ENCODE assay signal across 20 cellular contexts in genomic region chr1:240111558-240111957, GRCh38. TPM values are rescaled to one million over a fixed set of nuclear protein-coding genes. Genes with fewer than 3 reads are reported as not detected.
DNase-seq lines count a peak whose midpoint lies in the region; TF ChIP-seq lines count a peak whose summit lies in the region.
"Had no signal": no experiment of that assay in that cellular context is flagged by ENCODE, and none has a peak within 500 bp of the region (broad histone marks: within the 10 kb centered on the region; RNA-seq: fewer than 3 reads in every experiment).

No MANE protein-coding gene starts in this region.

- DNase-seq in BJ (ENCODE audit: low read depth), result no peak
- DNase-seq in Jurkat, Clone E6-1 (ENCODE audit: low read depth, low spot score), result peak; percentile 11
- peak; percentile 84 for DNase-seq in amniotic epithelial cell (ENCODE audit: low read depth)
- no peak for DNase-seq in activated naive CD4-positive, alpha-beta T cell (lab: John Stamatoyannopoulos, UW)
- no peak for DNase-seq in effector CD4-positive, alpha-beta T cell
- DNase-seq in NCI-H526 (lab: John Stamatoyannopoulos, UW), result no peak
- no peak for DNase-seq in activated CD4-positive, alpha-beta T cell treated with anti-CD3 and anti-CD28 coated beads, Interleukin-2, amount 50 U/mL, for 4 hours
- DNase-seq: activated CD4-positive, alpha-beta T cell treated with anti-CD3 and anti-CD28 coated beads for 36 hours; activated CD8-positive, alpha-beta memory T cell treated with anti-CD3 and anti-CD28 coated beads, Interleukin-2, amount 50 U/mL, for 4 hours; activated naive CD4-positive, alpha-beta T cell treated with Interleukin-2 at 50 U/mL for 16 hours; body of pancreas; esophagus squamous epithelium; kidney glomerular epithelial cell; midbrain; NCI-H2107; SHP77 treated with DMSO at 0.1 percent for 48 hours; stimulated activated CD4-positive, alpha-beta T cell treated with anti-CD3 and anti-CD28 coated beads, Interleukin-4, amount 100 ng/mL, for 24 hours had no signal

- H3K27me3 ChIP-seq in BJ (ENCODE audit: control insufficient read depth, insufficient read depth, low read length) (no peaks in the 10 kb centered on the region), layer of hippocampus (ENCODE audit: control insufficient read depth, insufficient read depth, low read length) (no peaks in the 10 kb centered on the region)
- H3K27me3 ChIP-seq: esophagus squamous epithelium, neutrophil had no signal

- POLR2A ChIA-PET in BJ (lab: Charles Lee), result no interaction called here

- H3K27ac ChIP-seq in layer of hippocampus (ENCODE audit: low read depth, low read length), result peak overlapping the region; percentile 38
- H3K27ac ChIP-seq: body of pancreas, esophagus squamous epithelium, neutrophil, thoracic aorta had no signal

- CTCF ChIA-PET in BJ (lab: Yijun Ruan, JAX), result interaction anchor here (1.4 to 2.0 kb wide), 2 partner anchors 13 to 38 kb away, joined by 5 to 7 read pairs; no protein-coding TSS in a partner anchor

- 0 out of 2 replicates have a peak, but pooled peaks have one; percentile 13 for TF ChIP-seq CTCF in BJ (IDR thresholded peaks at IDR 0.05; ENCODE audit: insufficient read depth, low read depth, low read length)

- no peaks in the 10 kb centered on the region for H3K36me3 ChIP-seq in BJ (ENCODE audit: control insufficient read depth, insufficient read depth, low read length)
- H3K36me3 ChIP-seq: esophagus squamous epithelium, neutrophil, thoracic aorta had no signal

- H3K4me3 ChIP-seq in BJ (ENCODE audit: low read depth, low read length), result no peak overlapping the region
- H3K4me3 ChIP-seq in Jurkat, Clone E6-1 (ENCODE audit: low read length), result no peak overlapping the region
- H3K4me3 ChIP-seq: body of pancreas, esophagus squamous epithelium, thoracic aorta had no signal

RNA-seq across cellular contexts. Expression of gene FMN2, which starts 19.9 kb away (rescaled TPM):
- polyA plus RNA-seq in BJ (2011; rRNA removed), result 14.6 and 29.1 TPM in 2 replicates
- polyA minus RNA-seq in BJ (2011; rRNA and poly(A)+ RNA removed), result 24.8 and 31.3 TPM in 2 replicates
- polyA plus RNA-seq in Jurkat, Clone E6-1 (2012; ENCODE audit: insufficient read depth, insufficient read length), result 0.66 TPM

Comparison
In these comparisons a context has a peak if more than half of its experiments do, and no peak if none do; other contexts are left out.
1. DNase-seq: peak in Jurkat, Clone E6-1 (single experiment) and amniotic epithelial cell (single experiment); none in BJ (single experiment), activated naive CD4-positive, alpha-beta T cell (0 of 4), effector CD4-positive, alpha-beta T cell (single experiment), NCI-H526 (0 of 2) and activated CD4-positive, alpha-beta T cell treated with anti-CD3 and anti-CD28 coated beads, Interleukin-2, amount 50 U/mL, for 4 hours (0 of 2).